ENCODE assay signal across 23 cellular contexts in the genomic region with DNA sequence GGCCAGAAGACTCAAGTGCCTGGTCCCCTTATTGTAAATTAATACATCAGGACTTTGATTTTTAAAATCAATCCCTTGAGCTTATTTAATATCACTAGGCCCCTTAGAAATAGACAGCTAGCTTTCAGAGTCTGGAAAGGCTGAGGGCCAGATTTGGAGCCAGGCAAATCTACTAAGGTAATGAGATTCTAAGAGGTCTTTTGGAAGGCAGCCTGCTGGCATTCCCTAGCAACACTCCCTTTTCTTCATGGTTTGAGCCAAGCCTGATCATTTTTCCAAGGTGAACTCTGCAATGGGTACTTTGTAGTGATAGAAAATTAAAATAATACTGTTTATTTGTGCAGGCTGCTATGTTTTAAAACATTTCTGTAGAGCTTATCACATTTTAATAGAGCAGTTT.
"Had no signal": no experiment of that assay in that cellular context is flagged by ENCODE, and none has a peak within 500 bp of the region (broad histone marks: within the 10 kb centered on the region; RNA-seq: fewer than 3 reads in every experiment).

No MANE protein-coding gene starts in this region.

- ATAC-seq: activated CD8-positive, alpha-beta T cell treated with anti-CD3 and anti-CD28 coated beads for 36 hours; activated T-cell treated with anti-CD3 and anti-CD28 coated beads, Interleukin-2, amount 50 U/mL, for 72 hours; activated T-helper 17 cell treated with anti-CD3 and anti-CD28 coated beads, Interleukin-2, amount 50 U/mL, for 72 hours had no signal

- DNase-seq: activated CD4-positive, alpha-beta T cell treated with anti-CD3 and anti-CD28 coated beads, Interleukin-2, amount 10 ng/mL, durations not matched to agents 24 days and 14 days; activated CD4-positive, alpha-beta T cell treated with anti-CD3 and anti-CD28 coated beads, Interleukin-2, amount 50 U/mL, for 4 hours; activated CD8-positive, alpha-beta T cell treated with anti-CD3 and anti-CD28 coated beads for 36 hours; activated effector memory CD4-positive, alpha-beta T cell treated with anti-CD3 and anti-CD28 coated beads, Interleukin-2, amount 50 U/mL, for 16 hours; activated naive CD4-positive, alpha-beta T cell; activated naive CD4-positive, alpha-beta T cell treated with anti-CD3 and anti-CD28 coated beads, Interleukin-2, amount 50 U/mL, for 16 hours; activated naive CD8-positive, alpha-beta T cell treated with anti-CD3 and anti-CD28 coated beads for 36 hours; activated T-cell treated with anti-CD3 and anti-CD28 coated beads, Interleukin-2, amount 50 U/mL, for 1 hour; activated T-cell treated with anti-CD3 and anti-CD28 coated beads, Interleukin-2, amount 50 U/mL, for 72 hours; amniotic stem cell; aorta; Kasumi-1; KG1; MG63; NCI-H1048; NCI-H1417; NCI-H146; NCI-H187 treated with DMSO at 0.1 percent for 48 hours; NCI-H345; NCI-H510A treated with DMSO at 0.1 percent for 48 hours; OCI-M1; Right ventricle myocardium superior had no signal
